In the genomic region with DNA sequence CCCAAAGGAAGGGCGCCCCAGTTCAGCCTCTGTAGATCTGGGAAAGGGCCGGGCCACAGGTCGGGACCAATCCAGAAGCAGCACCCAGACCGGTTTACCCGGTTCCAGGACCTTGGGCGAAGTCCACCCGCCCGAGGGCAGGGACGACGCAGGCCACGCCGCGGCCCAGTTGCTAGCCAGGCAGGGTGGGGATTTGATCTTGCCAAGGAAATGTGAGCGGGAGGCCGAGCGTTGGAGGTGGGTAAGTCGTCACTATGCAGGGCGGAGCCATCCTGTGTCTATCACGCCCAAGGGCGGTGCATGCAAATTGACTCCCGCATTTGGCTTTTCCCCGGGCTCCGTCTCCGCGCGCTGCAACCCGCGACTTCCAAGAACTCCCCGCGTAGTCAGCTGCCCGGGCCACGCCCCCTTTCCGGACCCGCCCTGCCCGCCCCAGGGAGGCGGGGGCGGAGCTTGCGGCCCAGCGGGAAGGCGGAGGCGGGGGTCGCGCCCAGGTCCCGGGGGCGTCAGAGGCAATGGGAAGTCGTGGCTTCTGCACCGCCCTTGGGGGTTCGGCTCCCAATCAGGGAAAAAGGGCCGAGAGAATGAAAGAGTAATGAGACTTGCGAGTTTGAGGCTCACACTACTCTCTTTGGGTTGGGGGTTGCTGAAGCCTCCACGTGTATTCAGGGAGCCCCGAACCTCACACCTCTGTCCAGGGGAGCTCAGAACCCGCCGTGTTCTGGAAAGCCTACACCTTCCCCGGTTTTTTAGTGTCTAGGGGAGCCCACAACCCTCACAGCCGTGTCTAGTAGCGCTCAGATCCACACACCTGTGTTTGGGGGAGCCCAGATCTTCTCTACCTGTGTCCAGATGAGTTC, we compare ENCODE assay signal across 8 cellular contexts. TPM values are rescaled to one million over a fixed set of nuclear protein-coding genes. Genes with fewer than 3 reads are reported as not detected.
DNase-seq lines count a peak whose midpoint lies in the region; ATAC-seq and TF ChIP-seq lines count a peak whose summit lies in the region.

No MANE protein-coding gene starts in this region.

- ATAC-seq in GM21723 (IDR thresholded peaks at IDR 0.05; ENCODE audit: unreplicated experiment) (peak; percentile 57), heart left ventricle (peak; percentile 84 to 91 (median 86))

- peak overlapping the region; percentile 99 for H3K27ac Mint-ChIP-seq in type B pancreatic cell

- H3K36me3 Mint-ChIP-seq in type B pancreatic cell: no peaks in the 10 kb centered on the region

- H3K9ac ChIP-seq in adipocyte (ENCODE audit: low read length): peak overlapping the region; percentile 89

- H3K27me3 ChIP-seq in adipocyte (replicated peaks; ENCODE audit: control insufficient read depth, insufficient read depth, low read length): no peaks in the 10 kb centered on the region
- H3K27me3 ChIP-seq in heart left ventricle: no peaks in the 10 kb centered on the region

- H3K4me1 ChIP-seq in adipocyte (ENCODE audit: control insufficient read depth, insufficient read depth, low read length) (peaks cover 47% of the 10 kb centered on the region), heart left ventricle (peaks cover 8 to 75% (median 49%) of the 10 kb centered on the region in 12 donors)

- TF ChIP-seq CTCF in heart left ventricle (IDR thresholded peaks at IDR 0.05) (peak in 1 of 12 donors; percentile 13), type B pancreatic cell (conservative IDR thresholded peaks at IDR 0.05) (no peak)

- H3K9me3 ChIP-seq in adipocyte (ENCODE audit: control insufficient read depth, low read length) (no peaks in the 10 kb centered on the region), heart left ventricle (no peaks in the 10 kb centered on the region)

- H3K4me3 Mint-ChIP-seq in type B pancreatic cell: peak overlapping the region; percentile 85

- intact Hi-C loops in heart left ventricle (cut with DNase I): no loop called here

- peaks cover 34% of the 10 kb centered on the region for H3K4me1 Mint-ChIP-seq in type B pancreatic cell (ENCODE audit: unreplicated experiment)

- peak overlapping the region; percentile 77 for H3K4me3 ChIP-seq in adipocyte (ENCODE audit: low read length)
- peak overlapping the region in 11 of 12 donors; percentile 25 to 62 (median 50) for H3K4me3 ChIP-seq in heart left ventricle

- peak overlapping the region; percentile 84 to 99 (median 96) for H3K27ac ChIP-seq in heart left ventricle

- WGBS in heart left ventricle, 4 donors: 3 to 10% (median 4%) methylated on average over 20 to 57 of the region's 57 CpGs

- peak in 1 of 2 donors; percentile 75 for TF ChIP-seq POLR2A in heart left ventricle (IDR thresholded peaks at IDR 0.05)

- no peaks in the 10 kb centered on the region for H3K27me3 Mint-ChIP-seq in type B pancreatic cell

- no peaks in the 10 kb centered on the region for H3K36me3 ChIP-seq in adipocyte (ENCODE audit: control insufficient read depth, insufficient read depth, low read length, severe bottlenecking)
- H3K36me3 ChIP-seq in heart left ventricle: no peaks in the 10 kb centered on the region

- peak; percentile 91 for DNase-seq in CD1c-positive myeloid dendritic cell (ENCODE audit: extremely low spot score)
- peak; percentile 77 for DNase-seq in NCI-H128 (lab: John Stamatoyannopoulos, UW; ENCODE audit: unreplicated experiment)
- peak; percentile 94 for DNase-seq in SW480 (ENCODE audit: low spot score)
- peak; percentile 99 for DNase-seq in adipocyte (ENCODE audit: low read depth)
- peak; percentile 98 to 99 (median 98) for DNase-seq in heart left ventricle
- DNase-seq in pons (ENCODE audit: low spot score): peak; percentile 95
- peak; percentile 94 for DNase-seq in type B pancreatic cell (ENCODE audit: extremely low spot score, unreplicated experiment)

- H3K9me3 Mint-ChIP-seq in type B pancreatic cell: no peaks in the 10 kb centered on the region

RNA-seq across cellular contexts. Expression of a gene that starts 12.8 kb away (rescaled TPM):
- total RNA-seq in heart left ventricle (100 to 1,000 TPM in 1 of 9 donors, 10 to 100 TPM in 8; 17.6 to 101 (median 29.1) TPM), type B pancreatic cell (ENCODE audit: low replicate concordance) (103 and 322 TPM in 2 replicates)
- polyA plus RNA-seq in heart left ventricle: 10 to 100 TPM; 21.8 to 35.7 TPM

RNA-seq across cellular contexts. Expression of a gene that starts 12.8 kb away (rescaled TPM):
- total RNA-seq in heart left ventricle (10 to 100 TPM; 24.0 to 48.8 (median 35.8) TPM), type B pancreatic cell (ENCODE audit: low replicate concordance) (45.2 and 46.8 TPM in 2 replicates)
- polyA plus RNA-seq in heart left ventricle: 10 to 100 TPM; 52.5 to 64.7 TPM

RNA-seq across cellular contexts. Expression of a gene that starts 44.9 kb away (rescaled TPM):
- total RNA-seq in heart left ventricle (10 to 100 TPM; 28.7 to 88.2 (median 41.8) TPM), type B pancreatic cell (ENCODE audit: low replicate concordance) (66.8 and 77.9 TPM in 2 replicates)
- polyA plus RNA-seq in heart left ventricle: 10 to 100 TPM; 49.6 to 74.2 TPM

RNA-seq across cellular contexts. Expression of a gene that starts 46.4 kb away (rescaled TPM):
- total RNA-seq in heart left ventricle (10 to 100 TPM; 15.1 to 22.6 (median 16.2) TPM), type B pancreatic cell (ENCODE audit: low replicate concordance) (48.1 and 69.7 TPM in 2 replicates)
- polyA plus RNA-seq in heart left ventricle: 10 to 100 TPM; 26.4 to 32.4 TPM

Comparison
In these comparisons a context has a peak if more than half of its experiments do, and no peak if none do; other contexts are left out.
1. Peak in every context shown above with its lines: DNase-seq, ATAC-seq, H3K4me3 ChIP-seq and H3K27ac ChIP-seq.